ENCODE assay signal across 8 cellular contexts in the genomic region with DNA sequence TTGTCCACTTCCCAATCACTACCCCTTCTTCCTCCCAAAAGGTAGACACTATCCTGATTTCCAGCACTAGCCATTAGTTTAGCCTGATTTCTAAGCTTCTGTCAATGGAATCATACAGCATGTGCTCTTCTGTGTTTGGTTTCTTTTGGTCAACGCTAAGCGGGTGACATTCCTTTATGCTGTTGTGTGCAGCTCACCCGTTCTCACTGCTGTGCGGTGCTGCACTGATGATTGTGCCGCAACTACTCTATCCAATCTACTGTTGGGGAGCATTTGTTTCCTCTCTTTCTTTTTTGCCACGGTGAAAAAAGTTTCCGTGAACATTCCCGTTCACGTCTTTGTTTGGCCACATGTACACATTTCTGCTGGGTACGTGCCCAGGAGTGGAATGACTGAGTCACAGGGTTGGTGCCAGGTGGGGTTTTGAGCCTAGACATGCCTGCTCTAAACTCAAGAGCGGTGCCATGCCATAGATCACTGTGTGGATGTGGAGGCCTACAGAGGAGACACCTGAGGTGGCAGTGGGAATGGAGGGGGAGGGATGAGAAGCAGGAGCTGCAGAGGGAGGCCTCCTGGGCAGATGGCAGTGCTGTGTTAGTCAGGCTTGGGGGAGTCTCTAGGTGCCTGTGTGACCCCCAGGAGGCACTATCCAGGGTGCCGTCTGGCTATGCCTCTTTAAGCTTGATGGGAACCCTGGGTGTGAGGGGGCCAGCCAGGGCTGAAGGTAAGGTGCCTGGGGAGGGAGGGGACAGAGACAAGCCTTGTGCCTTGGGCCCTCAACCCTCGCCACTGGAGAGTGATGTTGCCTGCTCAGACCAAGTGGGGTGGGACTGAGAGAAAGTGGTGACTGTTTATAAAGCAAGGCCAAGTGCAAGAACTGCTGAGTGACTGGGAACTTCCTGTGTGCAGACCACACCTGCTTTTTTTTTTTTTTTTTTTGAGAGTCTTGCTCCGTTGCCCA. TPM values are rescaled to one million over a fixed set of nuclear protein-coding genes. Genes with fewer than 3 reads are reported as not detected.
DNase-seq lines count a peak whose midpoint lies in the region; ATAC-seq and TF ChIP-seq lines count a peak whose summit lies in the region.

No MANE protein-coding gene starts in this region.

- H3K4me3 ChIP-seq in Panc1 (ENCODE audit: low read depth in 2 of 2, low read length in 2 of 2): no peak overlapping the region
- H3K4me3 ChIP-seq in stomach: no peak overlapping the region
- no peak overlapping the region for H3K4me3 ChIP-seq in coronary artery

- DNase-seq in HFFc6 (no peak), Panc1 (ENCODE audit: low read depth, low spot score) (no peak), lung microvascular endothelial cell (ENCODE audit: low read depth in 2 of 2) (peak; percentile 38 to 61), NCI-H524 (lab: John Stamatoyannopoulos, UW) (no peak), NCI-H2029 treated with DMSO at 0.1 percent for 48 hours (lab: John Stamatoyannopoulos, UW) (no peak), stomach (no peak), coronary artery (ENCODE audit: low spot score) (no peak)

- TF ChIP-seq CTCF in HFFc6 (IDR thresholded peaks at IDR 0.05) (no peak; the same call in 1 of the 2 replicates), Panc1 (IDR thresholded peaks at IDR 0.05) (no peak), stomach (IDR thresholded peaks at IDR 0.05) (no peak), coronary artery (IDR thresholded peaks at IDR 0.05) (no peak)

- no peaks in the 10 kb centered on the region; the same call in 1 of the 2 replicates for H3K9me3 Mint-ChIP-seq in HFFc6

- H3K4me1 ChIP-seq in Panc1 (ENCODE audit: control insufficient read depth, insufficient read depth, low read length): peaks cover 44% of the 10 kb centered on the region
- peaks cover 0 to 19% (median 4%) of the 10 kb centered on the region in 4 donors for H3K4me1 ChIP-seq in stomach

- H3K36me3 ChIP-seq in Panc1 (ENCODE audit: control insufficient read depth, insufficient read depth, low read length): no peaks in the 10 kb centered on the region
- H3K36me3 ChIP-seq in stomach: no peaks in the 10 kb centered on the region

- POLR2A ChIA-PET in Panc1 (lab: Charles Lee): interaction anchor here (0.7 kb wide), 1 partner anchor 21 kb away, joined by 3 read pairs; no protein-coding TSS in a partner anchor

- peaks cover 75% of the 10 kb centered on the region for H3K4me1 Mint-ChIP-seq in HFFc6 (ENCODE audit: low read depth)

- WGBS in stomach, 5 donors: 80 to 86% (median 82%) methylated on average over 13 to 14 of the region's 14 CpGs

- CTCF ChIA-PET in Panc1 (lab: Charles Lee): no interaction called here

- peak overlapping the region; percentile 99 for H3K27ac Mint-ChIP-seq in HFFc6

- H3K4me3 Mint-ChIP-seq in HFFc6: peak overlapping the region; percentile 70; the same call in 1 of the 2 replicates

- H3K9me3 ChIP-seq in Panc1 (ENCODE audit: control insufficient read depth, insufficient read depth, low read depth, low read length) (no peaks in the 10 kb centered on the region), stomach (no peaks in the 10 kb centered on the region)

- intact Hi-C loops in Panc1 (cut with micrococcal nuclease; ENCODE audit: unreplicated experiment) (no loop called here), stomach (cut with DNase I; ENCODE audit: low total_unique reads) (no loop called here)

- no peaks in the 10 kb centered on the region for H3K36me3 Mint-ChIP-seq in HFFc6 (ENCODE audit: low read depth)

- no peak for TF ChIP-seq POLR2A in stomach (IDR thresholded peaks at IDR 0.05)

- BruUV-seq in Panc1 (replicated peaks; lab: Mats Ljungman, UMichigan): no TSS peak

- no peak for TF ChIP-seq EP300 in stomach (IDR thresholded peaks at IDR 0.05)

- peaks cover 2% of the 10 kb centered on the region for H3K27me3 Mint-ChIP-seq in HFFc6 (ENCODE audit: insufficient read depth)

- H3K27ac ChIP-seq in Panc1 (ENCODE audit: low read length): peak overlapping the region; percentile 76
- H3K27ac ChIP-seq in stomach: peak overlapping the region in 2 of 5 donors; percentile 48 to 62
- peak overlapping the region in 1 of 2 donors; percentile 3 for H3K27ac ChIP-seq in coronary artery

- in situ Hi-C loops in Panc1 (cut with HindIII; ENCODE audit: low pct_unique_long_range_greater_than_20kb, low sequenced_read_pairs): no loop called here

- ATAC-seq in GM18511 (IDR thresholded peaks at IDR 0.05; ENCODE audit: unreplicated experiment): peak; percentile 65
- no peak for ATAC-seq in Panc1

- H3K27me3 ChIP-seq in Panc1 (ENCODE audit: control insufficient read depth, insufficient read depth, low read length) (no peaks in the 10 kb centered on the region), stomach (peaks cover 0 to 21% (median 0%) of the 10 kb centered on the region in 3 donors)

RNA-seq across cellular contexts. Expression of gene ANKRD33B, which starts 11.4 kb away (rescaled TPM):
- 10 to 100 TPM in 4 of 6 experiments, 1 to 10 TPM in 2; 6.3 to 13.2 (median 11.9) TPM for total RNA-seq in HFFc6 (2021; fragmentation: NEBNext Ultra II Directional; extraction: Animal tissue kit (Norgen Biotek cat#: 25700))
- total RNA-seq in Panc1 (2021; ENCODE audit: unreplicated experiment) (19.1 TPM), lung microvascular endothelial cell (1.4 and 2.6 TPM in 2 replicates), stomach (1 to 10 TPM in 4 of 5 donors, under 1 TPM in 1; 0.45 to 6.4 (median 2.8) TPM)
- 7.7 TPM for polyA plus RNA-seq in Panc1 (2012; ENCODE audit: insufficient read length)
- polyA plus RNA-seq in stomach: 1 to 10 TPM in 1 of 3 donors, under 1 TPM in 2; 0.50 to 2.1 (median 0.58) TPM

Comparison
In these comparisons a context has a peak if more than half of its experiments do, and no peak if none do; other contexts are left out.
1. DNase-seq: peak in lung microvascular endothelial cell (2 of 2); none in HFFc6 (single experiment), Panc1 (single experiment), NCI-H524 (0 of 2), NCI-H2029 treated with DMSO at 0.1 percent for 48 hours (single experiment), stomach (single experiment) and coronary artery (single experiment).